ENCODE assay signal across 21 cellular contexts in the genomic region with DNA sequence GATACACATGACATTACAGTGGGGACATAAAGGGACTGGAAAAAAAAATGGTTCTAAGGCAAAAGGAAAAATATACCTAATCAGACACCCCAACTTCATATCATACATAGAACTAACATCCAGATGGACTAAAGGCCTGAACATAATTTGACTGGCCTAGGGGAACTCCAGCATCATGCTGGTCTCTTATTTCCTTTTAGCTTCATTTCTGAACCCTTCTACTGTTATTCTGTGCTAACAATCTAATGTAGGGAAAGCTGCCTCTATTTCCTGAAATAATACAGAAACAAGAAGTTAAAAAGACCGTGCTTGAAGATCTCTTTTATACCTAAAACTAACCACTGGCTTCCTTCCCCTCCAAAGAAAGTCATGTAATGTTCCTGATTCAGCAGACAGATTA.
"Had no signal": no experiment of that assay in that cellular context is flagged by ENCODE, and none has a peak within 500 bp of the region (broad histone marks: within the 10 kb centered on the region; RNA-seq: fewer than 3 reads in every experiment).

No MANE protein-coding gene starts in this region.

- ATAC-seq: activated CD4-positive, alpha-beta T cell treated with anti-CD3 and anti-CD28 coated beads for 36 hours; activated CD8-positive, alpha-beta memory T cell treated with anti-CD3 and anti-CD28 coated beads, Interleukin-2, amount 10 ng/mL, durations not matched to agents 7 days and 5 days; activated naive CD4-positive, alpha-beta T cell treated with anti-CD3 and anti-CD28 coated beads, Interleukin-2, amount 50 U/mL, for 72 hours; body of pancreas; right lobe of liver had no signal

- H3K27ac ChIP-seq: body of pancreas, prostate gland, right lobe of liver, testis had no signal

- DNase-seq: activated CD4-positive, alpha-beta memory T cell treated with anti-CD3 and anti-CD28 coated beads for 36 hours; activated CD4-positive, alpha-beta T cell treated with anti-CD3 and anti-CD28 coated beads for 36 hours; activated CD8-positive, alpha-beta memory T cell treated with anti-CD3 and anti-CD28 coated beads, Interleukin-2, amount 10 ng/mL, durations not matched to agents 7 days and 5 days; activated effector memory CD4-positive, alpha-beta T cell treated with Interleukin-2 at 50 U/mL for 16 hours; activated T-cell treated with anti-CD3 and anti-CD28 coated beads, Interleukin-2, amount 50 U/mL, for 24 hours; body of pancreas; central memory CD4-positive, alpha-beta T cell; cortex of kidney; effector CD8-positive, alpha-beta T cell; head of caudate nucleus; kidney glomerular epithelial cell; nucleus accumbens; right lobe of liver; stimulated activated CD4-positive, alpha-beta T cell treated with anti-CD3 and anti-CD28 coated beads, Interleukin-4, amount 100 ng/mL, for 4 hours; stimulated activated CD8-positive, alpha-beta memory T cell treated with anti-CD3 and anti-CD28 coated beads, Interleukin-4, amount 100 ng/mL, for 48 hours; stimulated activated naive CD4-positive, alpha-beta T cell treated with Interleukin-2 at 50 U/mL for 16 hours; T-helper 1 cell; T1000; testis had no signal

- H3K27me3 ChIP-seq: body of pancreas, right lobe of liver, testis had no signal
